41 cellular contexts compared by ENCODE assay signal in genomic region chr11:66992041-66992440, GRCh38. TPM values are rescaled to one million over a fixed set of nuclear protein-coding genes. Genes with fewer than 3 reads are reported as not detected.
"Had no signal": no experiment of that assay in that cellular context is flagged by ENCODE, and none has a peak within 500 bp of the region (broad histone marks: within the 10 kb centered on the region; RNA-seq: fewer than 3 reads in every experiment).

No MANE protein-coding gene starts in this region.

- H3K9me3 Mint-ChIP-seq: activated CD4-positive, alpha-beta memory T cell treated with anti-CD3 and anti-CD28 coated beads, Interleukin-2, amount 10 ng/mL, durations not matched to agents 7 days and 5 days; activated CD4-positive, alpha-beta T cell treated with anti-CD3 and anti-CD28 coated beads, Interleukin-2, amount 10 ng/mL, durations not matched to agents 7 days and 5 days; activated naive CD4-positive, alpha-beta T cell treated with anti-CD3 and anti-CD28 coated beads for 36 hours; activated naive CD4-positive, alpha-beta T cell treated with anti-CD3 and anti-CD28 coated beads, Interleukin-2, amount 50 U/mL, for 72 hours; activated naive CD8-positive, alpha-beta T cell treated with anti-CD3 and anti-CD28 coated beads for 36 hours; activated T-cell treated with anti-CD3 and anti-CD28 coated beads, Interleukin-2, amount 50 U/mL, for 4 hours; activated T-cell treated with anti-CD3 and anti-CD28 coated beads, Interleukin-2, amount 50 U/mL, for 72 hours; activated T-helper 1 cell treated with anti-CD3 and anti-CD28 coated beads, Interleukin-12 subunit alpha, Interleukin-12 subunit beta, Interleukin-2, Interleukin-4 antibody, amounts not matched to agents 30 ng/mL and 10 ng/mL and 1 ng/mL, durations not matched to agents 14 hours and 24 hours and 36 hours; activated T-helper 17 cell treated with anti-CD3 and anti-CD28 coated beads, Interleukin-2, amount 50 U/mL, for 72 hours; T-helper 1 cell treated with Interleukin-12 subunit alpha and Interleukin-12 subunit beta and Interleukin-4 antibody, amounts not matched to agents 30 μg/mL and 1 μg/mL, for 36 hours; T-helper 2 cell treated with Interferon-gamma antibody and Interleukin-4, amounts not matched to agents 5 μg/mL and 100 μg/mL, for 36 hours had no signal

- FAIRE-seq: astrocyte, TTC549 had no signal

- H3K36me3 Mint-ChIP-seq: activated naive CD4-positive, alpha-beta T cell treated with anti-CD3 and anti-CD28 coated beads, Interleukin-2, amount 50 U/mL, for 72 hours; activated naive CD8-positive, alpha-beta T cell treated with anti-CD3 and anti-CD28 coated beads for 36 hours had no signal

- H3K4me1 ChIP-seq: adrenal gland, body of pancreas, breast epithelium had no signal

- H3K36me3 ChIP-seq: adrenal gland, brain microvascular endothelial cell, breast epithelium had no signal

- H3K4me3 Mint-ChIP-seq: activated CD4-positive, alpha-beta memory T cell treated with anti-CD3 and anti-CD28 coated beads, Interleukin-2, amount 10 ng/mL, durations not matched to agents 7 days and 5 days; activated CD4-positive, alpha-beta T cell treated with anti-CD3 and anti-CD28 coated beads for 36 hours; activated CD4-positive, alpha-beta T cell treated with anti-CD3 and anti-CD28 coated beads, Interleukin-2, amount 10 ng/mL, durations not matched to agents 7 days and 5 days; activated CD8-positive, alpha-beta T cell treated with anti-CD3 and anti-CD28 coated beads, Interleukin-2, amount 10 ng/mL, durations not matched to agents 7 days and 5 days; activated naive CD4-positive, alpha-beta T cell treated with anti-CD3 and anti-CD28 coated beads for 36 hours; activated naive CD8-positive, alpha-beta T cell treated with anti-CD3 and anti-CD28 coated beads for 36 hours; activated T-cell treated with anti-CD3 and anti-CD28 coated beads, Interleukin-2, amount 50 U/mL, for 4 hours; activated T-cell treated with anti-CD3 and anti-CD28 coated beads, Interleukin-2, amount 50 U/mL, for 72 hours; activated T-helper 1 cell treated with anti-CD3 and anti-CD28 coated beads, Interleukin-12 subunit alpha, Interleukin-12 subunit beta, Interleukin-2, Interleukin-4 antibody, amounts not matched to agents 30 ng/mL and 10 ng/mL and 1 ng/mL, durations not matched to agents 14 hours and 24 hours and 36 hours; activated T-helper 17 cell treated with anti-CD3 and anti-CD28 coated beads, Interleukin-2, amount 50 U/mL, for 72 hours; T-helper 1 cell treated with Interleukin-12 subunit alpha and Interleukin-12 subunit beta and Interleukin-4 antibody, amounts not matched to agents 30 μg/mL and 1 μg/mL, for 36 hours; T-helper 2 cell treated with Interferon-gamma antibody and Interleukin-4, amounts not matched to agents 5 μg/mL and 100 μg/mL, for 36 hours had no signal

- H3K27me3 ChIP-seq: adrenal gland, body of pancreas, brain microvascular endothelial cell, breast epithelium had no signal

- H3K27ac Mint-ChIP-seq: activated CD4-positive, alpha-beta memory T cell treated with anti-CD3 and anti-CD28 coated beads, Interleukin-2, amount 10 ng/mL, durations not matched to agents 7 days and 5 days; activated CD4-positive, alpha-beta T cell treated with anti-CD3 and anti-CD28 coated beads for 36 hours; activated CD4-positive, alpha-beta T cell treated with anti-CD3 and anti-CD28 coated beads, Interleukin-2, amount 10 ng/mL, durations not matched to agents 7 days and 5 days; activated CD8-positive, alpha-beta T cell treated with anti-CD3 and anti-CD28 coated beads, Interleukin-2, amount 10 ng/mL, durations not matched to agents 7 days and 5 days; activated naive CD4-positive, alpha-beta T cell treated with anti-CD3 and anti-CD28 coated beads for 36 hours; activated naive CD4-positive, alpha-beta T cell treated with anti-CD3 and anti-CD28 coated beads, Interleukin-2, amount 50 U/mL, for 72 hours; activated naive CD8-positive, alpha-beta T cell treated with anti-CD3 and anti-CD28 coated beads for 36 hours; activated T-cell treated with anti-CD3 and anti-CD28 coated beads, Interleukin-2, amount 50 U/mL, for 72 hours; activated T-helper 1 cell treated with anti-CD3 and anti-CD28 coated beads, Interleukin-12 subunit alpha, Interleukin-12 subunit beta, Interleukin-2, Interleukin-4 antibody, amounts not matched to agents 30 ng/mL and 10 ng/mL and 1 ng/mL, durations not matched to agents 14 hours and 24 hours and 36 hours; activated T-helper 17 cell treated with anti-CD3 and anti-CD28 coated beads, Interleukin-2, amount 50 U/mL, for 72 hours; T-helper 1 cell treated with Interleukin-12 subunit alpha and Interleukin-12 subunit beta and Interleukin-4 antibody, amounts not matched to agents 30 μg/mL and 1 μg/mL, for 36 hours; T-helper 2 cell treated with Interferon-gamma antibody and Interleukin-4, amounts not matched to agents 5 μg/mL and 100 μg/mL, for 36 hours had no signal

- ATAC-seq: activated CD4-positive, alpha-beta T cell treated with anti-CD3 and anti-CD28 coated beads for 36 hours; activated CD4-positive, CD25-positive, alpha-beta regulatory T cell treated with anti-CD3 and anti-CD28 coated beads, Interleukin-2, amount 50 U/mL, for 24 hours; activated CD8-positive, alpha-beta T cell treated with anti-CD3 and anti-CD28 coated beads, Interleukin-2, amount 10 ng/mL, durations not matched to agents 7 days and 5 days; activated naive CD4-positive, alpha-beta T cell treated with anti-CD3 and anti-CD28 coated beads, Interleukin-2, amount 50 U/mL, for 72 hours; activated T-cell treated with anti-CD3 and anti-CD28 coated beads, Interleukin-2, amount 50 U/mL, for 4 hours; activated T-cell treated with anti-CD3 and anti-CD28 coated beads, Interleukin-2, amount 50 U/mL, for 72 hours; activated T-helper 17 cell treated with anti-CD3 and anti-CD28 coated beads, Interleukin-2, amount 50 U/mL, for 72 hours; body of pancreas had no signal

- H3K4me3 ChIP-seq: adrenal gland, body of pancreas, breast epithelium had no signal

- H3K9me3 ChIP-seq: adrenal gland, body of pancreas, breast epithelium had no signal

- H3K4me1 Mint-ChIP-seq: activated CD4-positive, alpha-beta T cell treated with anti-CD3 and anti-CD28 coated beads for 36 hours; activated CD4-positive, alpha-beta T cell treated with anti-CD3 and anti-CD28 coated beads, Interleukin-2, amount 10 ng/mL, durations not matched to agents 7 days and 5 days; activated naive CD8-positive, alpha-beta T cell treated with anti-CD3 and anti-CD28 coated beads for 36 hours; activated T-helper 17 cell treated with anti-CD3 and anti-CD28 coated beads, Interleukin-2, amount 50 U/mL, for 72 hours had no signal

- DNase-seq: activated CD4-positive, alpha-beta memory T cell treated with anti-CD3 and anti-CD28 coated beads, Interleukin-2, amount 10 ng/mL, durations not matched to agents 7 days and 5 days; activated CD4-positive, alpha-beta T cell treated with anti-CD3 and anti-CD28 coated beads for 1 hour; activated CD4-positive, alpha-beta T cell treated with anti-CD3 and anti-CD28 coated beads for 36 hours; activated CD4-positive, alpha-beta T cell treated with anti-CD3 and anti-CD28 coated beads for 48 hours; activated CD4-positive, alpha-beta T cell treated with anti-CD3 and anti-CD28 coated beads, Interleukin-2, amount 10 ng/mL, durations not matched to agents 7 days and 5 days; activated CD4-positive, alpha-beta T cell treated with anti-CD3 and anti-CD28 coated beads, Interleukin-2, amount 50 U/mL, for 48 hours; activated CD4-positive, CD25-positive, alpha-beta regulatory T cell; activated CD8-positive, alpha-beta memory T cell treated with anti-CD3 and anti-CD28 coated beads, Interleukin-2, amount 50 U/mL, for 4 hours; activated CD8-positive, alpha-beta T cell treated with anti-CD3 and anti-CD28 coated beads, Interleukin-2, amount 10 ng/mL, durations not matched to agents 7 days and 5 days; activated effector memory CD4-positive, alpha-beta T cell treated with anti-CD3 and anti-CD28 coated beads, Interleukin-2, amount 50 U/mL, for 16 hours; activated gamma-delta T cell treated with Interleukin-2 at 50 U/mL for 16 hours; activated naive CD4-positive, alpha-beta T cell; activated naive CD4-positive, alpha-beta T cell treated with anti-CD3 and anti-CD28 coated beads for 36 hours; activated naive CD4-positive, alpha-beta T cell treated with anti-CD3 and anti-CD28 coated beads, Interleukin-2, amount 50 U/mL, for 16 hours; activated naive CD8-positive, alpha-beta T cell treated with anti-CD3 and anti-CD28 coated beads for 36 hours; activated T-cell treated with anti-CD3 and anti-CD28 coated beads for 4 hours; activated T-cell treated with anti-CD3 and anti-CD28 coated beads, Interleukin-2, amount 50 U/mL, for 1 hour; activated T-cell treated with anti-CD3 and anti-CD28 coated beads, Interleukin-2, amount 50 U/mL, for 4 hours; activated T-cell treated with anti-CD3 and anti-CD28 coated beads, Interleukin-2, amount 50 U/mL, for 72 hours; adrenal gland; amniotic stem cell; aorta; body of pancreas; brain microvascular endothelial cell; central memory CD4-positive, alpha-beta T cell; T-helper 1 cell; T-helper 2 cell; T-helper 9 cell had no signal

- H3K27ac ChIP-seq: adrenal gland, body of pancreas, brain microvascular endothelial cell, breast epithelium, VCaP had no signal

RNA-seq across cellular contexts. Expression of gene C11orf86, which starts 16.9 kb away (rescaled TPM):
- total RNA-seq: activated CD4-positive, alpha-beta memory T cell treated with anti-CD3 and anti-CD28 coated beads, Interleukin-2, amount 10 ng/mL, durations not matched to agents 7 days and 5 days; activated CD4-positive, alpha-beta T cell treated with anti-CD3 and anti-CD28 coated beads for 36 hours; activated CD4-positive, alpha-beta T cell treated with anti-CD3 and anti-CD28 coated beads, Interleukin-2, amount 10 ng/mL, durations not matched to agents 7 days and 5 days; activated CD8-positive, alpha-beta memory T cell treated with anti-CD3 and anti-CD28 coated beads for 36 hours; activated CD8-positive, alpha-beta T cell treated with anti-CD3 and anti-CD28 coated beads, Interleukin-2, amount 10 ng/mL, durations not matched to agents 7 days and 5 days; activated naive CD4-positive, alpha-beta T cell treated with anti-CD3 and anti-CD28 coated beads for 36 hours; activated naive CD4-positive, alpha-beta T cell treated with anti-CD3 and anti-CD28 coated beads, Interleukin-2, amount 50 U/mL, for 72 hours; activated naive CD8-positive, alpha-beta T cell treated with anti-CD3 and anti-CD28 coated beads for 36 hours; activated T-cell treated with anti-CD3 and anti-CD28 coated beads, Interleukin-2, amount 50 U/mL, for 4 hours; activated T-cell treated with anti-CD3 and anti-CD28 coated beads, Interleukin-2, amount 50 U/mL, for 72 hours; activated T-helper 1 cell treated with anti-CD3 and anti-CD28 coated beads, Interleukin-12 subunit alpha, Interleukin-12 subunit beta, Interleukin-2, Interleukin-4 antibody, amounts not matched to agents 30 ng/mL and 10 ng/mL and 1 ng/mL, durations not matched to agents 14 hours and 24 hours and 36 hours; activated T-helper 17 cell treated with anti-CD3 and anti-CD28 coated beads, Interleukin-2, amount 50 U/mL, for 72 hours; aorta; astrocyte; body of pancreas; breast epithelium; cardiac septum; cerebellum had no signal

RNA-seq across cellular contexts. Expression of gene SYT12, which starts 30.9 kb away (rescaled TPM):
- total RNA-seq: activated CD4-positive, alpha-beta memory T cell treated with anti-CD3 and anti-CD28 coated beads, Interleukin-2, amount 10 ng/mL, durations not matched to agents 7 days and 5 days; activated CD4-positive, alpha-beta T cell treated with anti-CD3 and anti-CD28 coated beads, Interleukin-2, amount 10 ng/mL, durations not matched to agents 7 days and 5 days; activated CD8-positive, alpha-beta memory T cell treated with anti-CD3 and anti-CD28 coated beads for 36 hours; activated CD8-positive, alpha-beta T cell treated with anti-CD3 and anti-CD28 coated beads, Interleukin-2, amount 10 ng/mL, durations not matched to agents 7 days and 5 days; activated naive CD4-positive, alpha-beta T cell treated with anti-CD3 and anti-CD28 coated beads for 36 hours; activated naive CD8-positive, alpha-beta T cell treated with anti-CD3 and anti-CD28 coated beads for 36 hours; activated T-cell treated with anti-CD3 and anti-CD28 coated beads, Interleukin-2, amount 50 U/mL, for 72 hours; activated T-helper 1 cell treated with anti-CD3 and anti-CD28 coated beads, Interleukin-12 subunit alpha, Interleukin-12 subunit beta, Interleukin-2, Interleukin-4 antibody, amounts not matched to agents 30 ng/mL and 10 ng/mL and 1 ng/mL, durations not matched to agents 14 hours and 24 hours and 36 hours had no signal
